Comparison of ENCODE assay signal across 5 cellular contexts in genomic region chr2:174183076-174183475, GRCh38.
"Had no signal": no experiment of that assay in that cellular context is flagged by ENCODE, and none has a peak within 500 bp of the region (broad histone marks: within the 10 kb centered on the region; RNA-seq: fewer than 3 reads in every experiment).

No MANE protein-coding gene starts in this region.

- H3K27ac Mint-ChIP-seq: GM23338 had no signal

- H3K9me3 Mint-ChIP-seq: GM23338, H9 had no signal

- ATAC-seq: GM23338, K562 had no signal

- DNase-seq: H9, HCEC 1CT, IMR-90 had no signal

- H2AFZ ChIP-seq: GM23338 had no signal

- H3K4me2 ChIP-seq: GM23338 had no signal

- H3K4me3 Mint-ChIP-seq: GM23338, H9 had no signal

- H3K4me3 ChIP-seq: GM23338, K562 had no signal
